Comparison of ENCODE assay signal across 2 cellular contexts in the genomic region with DNA sequence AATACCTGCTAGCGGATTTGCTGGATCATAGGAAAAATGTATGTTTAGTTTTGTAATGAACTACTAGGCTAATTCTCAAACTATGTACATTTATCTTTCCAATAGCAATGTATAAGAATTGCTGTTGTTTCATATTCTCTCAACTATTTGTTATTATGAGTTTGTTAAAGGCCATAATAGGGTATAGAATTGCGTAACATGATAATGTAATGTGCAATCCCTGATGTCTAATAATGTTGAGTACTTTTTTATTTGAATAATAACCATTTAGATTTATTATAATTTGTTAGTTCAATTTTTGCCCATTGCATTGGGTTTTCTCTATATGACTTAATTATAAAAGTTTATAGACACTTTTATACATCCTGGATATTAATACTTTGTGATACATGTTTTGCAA.
TF ChIP-seq lines count a peak whose summit lies in the region.

No MANE protein-coding gene starts in this region.

TF ChIP-seq in Ishikawa, 13 proteins besides CTCF, POLR2A, EP300 and RAD21 (continued from another document):
- TF ChIP-seq, protein P1, sequence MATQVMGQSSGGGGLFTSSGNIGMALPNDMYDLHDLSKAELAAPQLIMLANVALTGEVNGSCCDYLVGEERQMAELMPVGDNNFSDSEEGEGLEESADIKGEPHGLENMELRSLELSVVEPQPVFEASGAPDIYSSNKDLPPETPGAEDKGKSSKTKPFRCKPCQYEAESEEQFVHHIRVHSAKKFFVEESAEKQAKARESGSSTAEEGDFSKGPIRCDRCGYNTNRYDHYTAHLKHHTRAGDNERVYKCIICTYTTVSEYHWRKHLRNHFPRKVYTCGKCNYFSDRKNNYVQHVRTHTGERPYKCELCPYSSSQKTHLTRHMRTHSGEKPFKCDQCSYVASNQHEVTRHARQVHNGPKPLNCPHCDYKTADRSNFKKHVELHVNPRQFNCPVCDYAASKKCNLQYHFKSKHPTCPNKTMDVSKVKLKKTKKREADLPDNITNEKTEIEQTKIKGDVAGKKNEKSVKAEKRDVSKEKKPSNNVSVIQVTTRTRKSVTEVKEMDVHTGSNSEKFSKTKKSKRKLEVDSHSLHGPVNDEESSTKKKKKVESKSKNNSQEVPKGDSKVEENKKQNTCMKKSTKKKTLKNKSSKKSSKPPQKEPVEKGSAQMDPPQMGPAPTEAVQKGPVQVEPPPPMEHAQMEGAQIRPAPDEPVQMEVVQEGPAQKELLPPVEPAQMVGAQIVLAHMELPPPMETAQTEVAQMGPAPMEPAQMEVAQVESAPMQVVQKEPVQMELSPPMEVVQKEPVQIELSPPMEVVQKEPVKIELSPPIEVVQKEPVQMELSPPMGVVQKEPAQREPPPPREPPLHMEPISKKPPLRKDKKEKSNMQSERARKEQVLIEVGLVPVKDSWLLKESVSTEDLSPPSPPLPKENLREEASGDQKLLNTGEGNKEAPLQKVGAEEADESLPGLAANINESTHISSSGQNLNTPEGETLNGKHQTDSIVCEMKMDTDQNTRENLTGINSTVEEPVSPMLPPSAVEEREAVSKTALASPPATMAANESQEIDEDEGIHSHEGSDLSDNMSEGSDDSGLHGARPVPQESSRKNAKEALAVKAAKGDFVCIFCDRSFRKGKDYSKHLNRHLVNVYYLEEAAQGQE (IDR thresholded peaks at IDR 0.05; ENCODE audit: low read depth): no peak
- TF ChIP-seq CEBPB (IDR thresholded peaks at IDR 0.05) (0 out of 2 replicates have a peak, but pooled peaks have one; percentile 25), YY1 (IDR thresholded peaks at IDR 0.05; ENCODE audit: low read depth) (no peak)

TF ChIP-seq in K562, 482 proteins besides CTCF, POLR2A, EP300 and RAD21 (continued from another document):
- TF ChIP-seq ZSCAN29 (IDR thresholded peaks at IDR 0.05) (no peak), SMARCB1 (IDR thresholded peaks at IDR 0.05; ENCODE audit: insufficient read length, low read depth) (no peak)
TF ChIP-seq in K562: peak in this region for 2.
